32 cellular contexts compared by ENCODE assay signal in the genomic region with DNA sequence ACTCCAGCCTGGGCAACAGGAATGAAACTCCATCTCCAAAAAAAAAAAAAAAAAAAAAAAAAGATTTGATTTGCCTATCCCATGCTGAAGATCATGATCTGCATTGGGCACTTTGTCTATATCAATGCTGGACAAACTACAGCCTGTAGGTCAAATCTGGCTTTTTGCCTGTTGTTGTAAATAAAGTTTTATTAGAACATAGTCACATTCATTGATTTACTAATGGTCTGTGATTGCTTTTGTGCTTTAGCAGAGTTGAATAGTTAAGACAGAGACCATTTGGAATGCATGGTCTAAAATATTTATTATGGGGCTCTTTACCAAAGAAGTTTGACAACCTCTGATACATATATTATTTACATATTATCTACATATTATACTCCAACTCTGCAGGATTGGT. TPM values are rescaled to one million over a fixed set of nuclear protein-coding genes. Genes with fewer than 3 reads are reported as not detected.
"Had no signal": no experiment of that assay in that cellular context is flagged by ENCODE, and none has a peak within 500 bp of the region (broad histone marks: within the 10 kb centered on the region; RNA-seq: fewer than 3 reads in every experiment).

No MANE protein-coding gene starts in this region.

- H3K4me3 ChIP-seq: stomach, suprapubic skin, testis, thoracic aorta, thyroid gland, tibial artery, tibial nerve, transverse colon, upper lobe of left lung, upper lobe of right lung, uterus, vagina had no signal

- H3K27ac ChIP-seq: stomach, suprapubic skin, testis, thoracic aorta, thyroid gland, tibial artery, tibial nerve, transverse colon, upper lobe of left lung, upper lobe of right lung, uterus, vagina had no signal

- DNase-seq: stimulated activated CD4-positive, alpha-beta T cell treated with anti-CD3 and anti-CD28 coated beads, Interleukin-2, amount 100 ng/mL, for 48 hours; stimulated activated CD4-positive, alpha-beta T cell treated with anti-CD3 and anti-CD28 coated beads, Interleukin-4, amount 100 ng/mL, for 1 hour; stimulated activated CD4-positive, alpha-beta T cell treated with anti-CD3 and anti-CD28 coated beads, Interleukin-4, amount 100 ng/mL, for 24 hours; stimulated activated CD4-positive, alpha-beta T cell treated with anti-CD3 and anti-CD28 coated beads, Interleukin-4, amount 100 ng/mL, for 4 hours; stimulated activated CD8-positive, alpha-beta memory T cell treated with anti-CD3 and anti-CD28 coated beads, Interleukin-4, amount 100 ng/mL, for 48 hours; stimulated activated naive B cell treated with anti-CD40 and anti-IgM and Interleukin-4, amounts not matched to agents 10 μg/mL and 1 μg/mL and 100 μg/mL, for 72 hours; stimulated activated naive CD4-positive, alpha-beta T cell; stimulated activated naive CD4-positive, alpha-beta T cell treated with Interleukin-2 at 50 U/mL for 16 hours; stimulated activated naive CD8-positive, alpha-beta T cell treated with anti-CD3 and anti-CD28 coated beads, Interleukin-15, amount 100 ng/mL, for 72 hours; stimulated activated naive CD8-positive, alpha-beta T cell treated with anti-CD3 and anti-CD28 coated beads, Interleukin-15, Interleukin-2, amounts not matched to agents 100 U/mL and 50 U/mL, for 24 hours; stomach; substantia nigra; testis; thyroid gland; tibial artery; transverse colon; trophoblast cell; upper lobe of right lung; uterus had no signal

- H3K27me3 ChIP-seq: stomach, suprapubic skin, testis, thyroid gland, tibial artery, tibial nerve, transverse colon, upper lobe of left lung, upper lobe of right lung, uterus, vagina had no signal

- H3K36me3 ChIP-seq: suprapubic skin, thoracic aorta, thyroid gland, tibial artery, tibial nerve, transverse colon, upper lobe of left lung, upper lobe of right lung, uterus, vagina had no signal

- H3K4me1 ChIP-seq: suprapubic skin, testis, thyroid gland, tibial artery, tibial nerve, transverse colon, upper lobe of left lung, upper lobe of right lung, uterus, vagina had no signal

- ATAC-seq: stimulated activated effector memory CD8-positive, alpha-beta T cell treated with anti-CD3 and anti-CD28 coated beads, Interleukin-12 subunit alpha, Interleukin-12 subunit beta, amount 100 ng/mL, for 72 hours; stimulated activated memory B cell treated with anti-CD40 and anti-IgM and Interleukin-4, amounts not matched to agents 10 μg/mL and 1 μg/mL and 100 μg/mL, for 72 hours; stimulated activated naive B cell treated with anti-CD40 and anti-IgM and Interleukin-4, amounts not matched to agents 10 μg/mL and 1 μg/mL and 100 μg/mL, for 72 hours; stimulated activated naive CD8-positive, alpha-beta T cell treated with anti-CD3 and anti-CD28 coated beads, Interleukin-15, amount 100 ng/mL, for 72 hours; stimulated activated naive CD8-positive, alpha-beta T cell treated with anti-CD3 and anti-CD28 coated beads, Interleukin-15, Interleukin-2, amounts not matched to agents 100 U/mL and 50 U/mL, for 24 hours; upper lobe of right lung had no signal

- H3K9me3 ChIP-seq: stomach, suprapubic skin, testis, thoracic aorta, thyroid gland, tibial artery, tibial nerve, transverse colon, upper lobe of left lung, upper lobe of right lung, uterus, vagina had no signal

- FAIRE-seq: urothelium cell line had no signal

RNA-seq across cellular contexts. Expression of gene PBOV1, which starts 14.0 kb away (rescaled TPM):
- total RNA-seq: stomach, subcutaneous adipose tissue, suprapubic skin, temporal lobe, testis, thoracic aorta, thyroid gland, tibial nerve, transverse colon, upper lobe of left lung, upper lobe of right lung, ureter, urinary bladder, uterus, vagina had no signal
- polyA plus RNA-seq: stomach, thymus, urinary bladder had no signal
